Comparison of ENCODE assay signal across 8 cellular contexts in the genomic region with DNA sequence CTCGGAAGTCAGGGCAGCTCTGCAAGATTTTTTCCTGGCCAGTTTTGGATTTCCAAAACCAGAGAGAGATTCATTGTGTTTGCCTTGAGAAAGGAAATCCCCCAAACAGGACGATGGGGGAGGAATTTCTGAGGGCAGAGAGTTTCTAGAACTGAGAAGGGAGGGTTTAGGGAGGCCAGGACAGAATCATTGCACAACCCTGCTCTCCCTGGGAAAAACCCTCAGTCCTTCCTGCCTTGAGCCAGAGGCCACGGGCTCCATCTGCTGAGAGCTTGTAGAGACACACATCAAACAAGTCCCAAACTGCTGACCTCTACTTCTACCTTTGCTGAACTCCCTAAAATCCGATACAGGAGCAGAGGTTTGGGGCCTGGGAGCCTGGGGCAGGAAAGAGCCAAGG.
DNase-seq lines count a peak whose midpoint lies in the region; TF ChIP-seq lines count a peak whose summit lies in the region.

No MANE protein-coding gene starts in this region.

- H2BK120ac ChIP-seq in neuronal stem cell (ENCODE audit: low read depth, low read length), result no peak overlapping the region

- H2AFZ ChIP-seq in neuronal stem cell (ENCODE audit: low read length), result peak overlapping the region; percentile 17

- no CpG with 5 or more reads among the region's 4 CpGs for WGBS in neuronal stem cell (ENCODE audit: extremely low coverage in 2 of 2, insufficient read length in 2 of 2, insufficient replicate concordance in 1 of 2), 2 donors

- no peak overlapping the region for H3K9ac ChIP-seq in neuronal stem cell (ENCODE audit: low read depth, low read length, poor library complexity)

- POLR2A ChIA-PET in BJ (lab: Charles Lee), result no interaction called here

- H4K91ac ChIP-seq in neuronal stem cell (ENCODE audit: low read depth, low read length, poor library complexity), result no peak overlapping the region

- CTCF ChIA-PET in BJ (lab: Yijun Ruan, JAX), result interaction anchor here (0.6 to 4.4 kb wide), 28 partner anchors 8 to 721 kb away, joined by 3 to 36 read pairs (median 4); no protein-coding TSS in a partner anchor

- no peak overlapping the region for H3K4me2 ChIP-seq in neuronal stem cell (ENCODE audit: insufficient read depth, low read length, poor library complexity, severe bottlenecking)

- H3K36me3 ChIP-seq in BJ (ENCODE audit: control insufficient read depth, insufficient read depth, low read length) (no peaks in the 10 kb centered on the region), H7 (replicated peaks; ENCODE audit: control insufficient read depth, insufficient read depth, low read length) (no peaks in the 10 kb centered on the region), neuronal stem cell (replicated peaks in 1 of 2; ENCODE audit: control insufficient read depth in 2 of 2, insufficient read depth in 2 of 2, low read length in 2 of 2) (no peaks in the 10 kb centered on the region)

- no peak overlapping the region for H3K4ac ChIP-seq in neuronal stem cell (ENCODE audit: low read length)

- H2BK15ac ChIP-seq in neuronal stem cell (ENCODE audit: low read length), result no peak overlapping the region

- DNase-seq in BJ (ENCODE audit: low read depth) (peak; percentile 58), H7 (peak; percentile 68), RPMI7951 (ENCODE audit: low read depth) (peak; percentile 81), fibroblast of gingiva (ENCODE audit: low read depth) (peak; percentile 87), neuronal stem cell (ENCODE audit: low spot score) (no peak), NCI-H1694 treated with DMSO at 0.1 percent for 48 hours (lab: John Stamatoyannopoulos, UW) (no peak), DMS53 (lab: John Stamatoyannopoulos, UW) (no peak)
- no peak for DNase-seq in activated naive CD4-positive, alpha-beta T cell treated with anti-CD3 and anti-CD28 coated beads, Interleukin-2, amount 50 U/mL, for 16 hours

- H3K4me3 ChIP-seq in BJ (ENCODE audit: low read depth, low read length) (no peak overlapping the region), H7 (ENCODE audit: insufficient read depth, low read depth, low read length) (no peak overlapping the region), neuronal stem cell (ENCODE audit: low read length in 2 of 2) (no peak overlapping the region)

- no peak overlapping the region for H3K23ac ChIP-seq in neuronal stem cell (ENCODE audit: low read depth, low read length, poor library complexity)

- peak; percentile 87 for TF ChIP-seq CTCF in BJ (IDR thresholded peaks at IDR 0.05; ENCODE audit: insufficient read depth, low read depth, low read length)

- no peaks in the 10 kb centered on the region for H3K9me3 ChIP-seq in neuronal stem cell (replicated peaks in 1 of 2; ENCODE audit: control insufficient read depth in 2 of 2, insufficient read depth in 1 of 2, low read depth in 1 of 2, low read length in 2 of 2)

- no peak overlapping the region for H3K14ac ChIP-seq in neuronal stem cell (ENCODE audit: low read length)

- H3K27me3 ChIP-seq in BJ (ENCODE audit: control insufficient read depth, insufficient read depth, low read length), result no peaks in the 10 kb centered on the region
- no peaks in the 10 kb centered on the region for H3K27me3 ChIP-seq in H7 (ENCODE audit: control insufficient read depth, insufficient read depth, low read length)
- no peaks in the 10 kb centered on the region for H3K27me3 ChIP-seq in neuronal stem cell (ENCODE audit: control insufficient read depth in 3 of 3, insufficient read depth in 3 of 3, low read depth in 1 of 3, low read length in 3 of 3)

- H2BK5ac ChIP-seq in neuronal stem cell (ENCODE audit: low read length), result no peak overlapping the region

- no peak overlapping the region for H4K8ac ChIP-seq in neuronal stem cell (ENCODE audit: low read depth, low read length)

- peaks cover 3 to 4% of the 10 kb centered on the region in 2 donors for H3K4me1 ChIP-seq in neuronal stem cell (ENCODE audit: control insufficient read depth in 2 of 2, insufficient read depth in 1 of 2, low read depth in 1 of 2, low read length in 2 of 2)

- no peak overlapping the region for H3K27ac ChIP-seq in neuronal stem cell (replicated peaks; ENCODE audit: low read length)

- no peak overlapping the region for H2AK5ac ChIP-seq in neuronal stem cell (ENCODE audit: low read depth, low read length)

- H3K79me1 ChIP-seq in neuronal stem cell (ENCODE audit: low read depth, low read length), result no peaks in the 10 kb centered on the region

- no peak overlapping the region for H2BK12ac ChIP-seq in neuronal stem cell (ENCODE audit: low read length)

- no peak overlapping the region for H3K18ac ChIP-seq in neuronal stem cell (ENCODE audit: low read length)

Comparison
In these comparisons a context has a peak if more than half of its experiments do, and no peak if none do; other contexts are left out.
1. DNase-seq: peak in BJ (single experiment), H7 (single experiment), RPMI7951 (single experiment) and fibroblast of gingiva (single experiment); none in neuronal stem cell (single experiment), NCI-H1694 treated with DMSO at 0.1 percent for 48 hours (single experiment), activated naive CD4-positive, alpha-beta T cell treated with anti-CD3 and anti-CD28 coated beads, Interleukin-2, amount 50 U/mL, for 16 hours (single experiment) and DMS53 (single experiment).